Comparison of ENCODE assay signal across 8 cellular contexts in genomic region chr20:63537525-63538203, GRCh38. TPM values are rescaled to one million over a fixed set of nuclear protein-coding genes. Genes with fewer than 3 reads are reported as not detected.
DNase-seq lines count a peak whose midpoint lies in the region; ATAC-seq and TF ChIP-seq lines count a peak whose summit lies in the region.

No MANE protein-coding gene starts in this region.

- peaks cover 2% of the 10 kb centered on the region; the same call in 1 of the 2 replicates for H4K20me1 ChIP-seq in BLaER1

- peak overlapping the region; percentile 60 for H3K4me3 ChIP-seq in BLaER1
- peak overlapping the region; percentile 36 for H3K4me3 ChIP-seq in choroid plexus epithelial cell (ENCODE audit: low read depth, low read length)

- peaks cover 23% of the 10 kb centered on the region; the same call in 1 of the 2 replicates for H3K27me3 ChIP-seq in BLaER1

- ATAC-seq in GM19043 (IDR thresholded peaks at IDR 0.05; ENCODE audit: low read depth, unreplicated experiment): peak; percentile 81
- ATAC-seq in HG03342 (IDR thresholded peaks at IDR 0.05; ENCODE audit: unreplicated experiment): peak; percentile 78
- peak; percentile 78 for ATAC-seq in left lobe of liver

- H3K9ac ChIP-seq in BLaER1: peak overlapping the region; percentile 35; the same call in 1 of the 2 replicates

- H3K9me3 ChIP-seq in BLaER1: no peaks in the 10 kb centered on the region

- H3K27ac ChIP-seq in BLaER1: peak overlapping the region; percentile 74

- peaks cover 82% of the 10 kb centered on the region for H3K4me1 ChIP-seq in BLaER1

- peak; percentile 89 for TF ChIP-seq CTCF in choroid plexus epithelial cell (conservative IDR thresholded peaks at IDR 0.05; ENCODE audit: low read depth, low read length)

- H3K36me3 ChIP-seq in BLaER1: no peaks in the 10 kb centered on the region

- H3K4me2 ChIP-seq in BLaER1: peak overlapping the region; percentile 94

- DNase-seq in NCI-H446 (lab: John Stamatoyannopoulos, UW): peak; percentile 64 to 90
- peak; percentile 87 for DNase-seq in activated CD4-positive, alpha-beta T cell treated with anti-CD3 and anti-CD28 coated beads for 1 hour
- DNase-seq in choroid plexus epithelial cell (ENCODE audit: low read depth): peak; percentile 86
- DNase-seq in left lobe of liver (ENCODE audit: low spot score): peak; percentile 97
- peak; percentile 94 to 95 for DNase-seq in stimulated activated CD4-positive, alpha-beta T cell treated with anti-CD3 and anti-CD28 coated beads, Interleukin-2, amount 100 ng/mL, for 48 hours

RNA-seq across cellular contexts. Expression of gene PTK6, which starts 0.5 kb away (rescaled TPM):
- 12.0 TPM for total RNA-seq in left lobe of liver

RNA-seq across cellular contexts. Expression of gene SRMS, which starts 9.9 kb away (rescaled TPM):
- total RNA-seq in left lobe of liver: not detected

RNA-seq across cellular contexts. Expression of gene FNDC11, which starts 16.3 kb away (rescaled TPM):
- not detected for total RNA-seq in left lobe of liver

RNA-seq across cellular contexts. Expression of gene PPDPF, which starts 17.1 kb away (rescaled TPM):
- total RNA-seq in left lobe of liver: 88.0 TPM

RNA-seq across cellular contexts. Expression of gene HELZ2, which starts 36.4 kb away (rescaled TPM):
- 18.1 TPM for total RNA-seq in left lobe of liver

Comparison
In these comparisons a context has a peak if more than half of its experiments do, and no peak if none do; other contexts are left out.
1. Peak in every context shown above with its lines: DNase-seq, ATAC-seq, H3K4me3 ChIP-seq and H3K27ac ChIP-seq.